ENCODE assay signal across 6 cellular contexts in the genomic region with DNA sequence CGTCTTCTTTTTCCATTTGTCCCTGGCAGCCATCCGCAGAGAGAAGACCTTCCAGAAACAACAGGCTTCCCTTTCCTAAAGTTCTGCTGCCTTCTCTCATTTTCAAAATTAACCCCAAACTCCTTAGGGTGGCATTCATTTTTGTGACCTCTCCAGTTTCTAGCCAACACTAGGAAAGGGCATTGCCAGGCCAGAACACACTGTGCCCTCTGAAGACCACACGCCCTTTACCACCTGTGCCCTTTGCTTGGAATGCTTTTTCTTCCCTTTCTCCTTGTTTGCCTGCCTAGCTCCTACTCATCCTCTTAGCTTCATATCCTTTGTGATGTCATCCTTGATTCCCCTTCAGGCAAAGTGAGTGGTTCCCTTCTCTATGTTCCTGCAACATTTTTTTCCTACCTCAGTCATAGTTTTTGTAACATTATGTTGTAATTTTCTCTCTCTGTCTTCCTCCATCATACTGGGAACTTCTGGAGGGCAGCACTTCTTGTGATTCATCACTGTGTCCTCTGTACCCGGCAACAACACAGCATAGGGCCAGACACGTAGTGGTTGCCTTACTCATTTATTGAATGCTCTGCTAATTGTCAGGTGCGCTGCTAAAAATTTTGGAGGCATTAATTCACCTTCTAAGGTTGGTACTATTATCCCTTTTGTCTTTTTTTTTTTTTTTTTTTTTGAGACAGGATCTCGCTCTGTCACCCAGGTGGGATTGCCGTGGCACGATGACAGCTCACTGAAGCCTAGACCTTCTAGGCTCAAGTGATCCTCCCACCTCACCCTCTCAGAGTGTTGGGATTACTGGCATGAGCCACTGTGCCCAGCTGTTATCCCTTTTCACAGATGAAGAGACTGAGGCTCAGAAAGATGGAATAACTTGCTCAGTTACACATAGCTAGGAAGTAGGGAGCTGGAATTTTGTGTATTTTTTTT. TPM values are rescaled to one million over a fixed set of nuclear protein-coding genes. Genes with fewer than 3 reads are reported as not detected.
A peak's percentile ranks its signal among the peaks of the same experiment; 100 is the strongest.
DNase-seq lines count a peak whose midpoint lies in the region; ATAC-seq, FAIRE-seq and TF ChIP-seq lines count a peak whose summit lies in the region.

No MANE protein-coding gene starts in this region.

- no peak for DNase-seq in activated naive CD8-positive, alpha-beta T cell treated with anti-CD3 and anti-CD28 coated beads, Interleukin-2, amount 50 U/mL, for 24 hours
- DNase-seq in mucosa of descending colon (no peak), H4 (ENCODE audit: low spot score) (no peak), GM12891 (ENCODE audit: insufficient read length, low spot score) (no peak), NCI-H345 (lab: John Stamatoyannopoulos, UW) (no peak)

- peaks cover 30% of the 10 kb centered on the region for H3K4me1 Mint-ChIP-seq in activated naive CD8-positive, alpha-beta T cell treated with anti-CD3 and anti-CD28 coated beads, Interleukin-2, amount 50 U/mL, for 24 hours

- intact Hi-C loops in mucosa of descending colon (cut with DNase I, micrococcal nuclease) = no loop called here

- peaks cover 23% of the 10 kb centered on the region for H3K36me3 Mint-ChIP-seq in activated naive CD8-positive, alpha-beta T cell treated with anti-CD3 and anti-CD28 coated beads, Interleukin-2, amount 50 U/mL, for 24 hours (ENCODE audit: low read depth)

- H3K4me3 Mint-ChIP-seq in activated naive CD8-positive, alpha-beta T cell treated with anti-CD3 and anti-CD28 coated beads, Interleukin-2, amount 50 U/mL, for 24 hours = peak overlapping the region; percentile 84

- H3K36me3 ChIP-seq in mucosa of descending colon (ENCODE audit: low read depth) = peaks cover 4% of the 10 kb centered on the region

- ATAC-seq in activated naive CD8-positive, alpha-beta T cell treated with anti-CD3 and anti-CD28 coated beads, Interleukin-2, amount 50 U/mL, for 24 hours = no peak
- peak; percentile 6 for ATAC-seq in mucosa of descending colon

- H3K9me3 ChIP-seq in mucosa of descending colon = no peaks in the 10 kb centered on the region

- no peak for TF ChIP-seq POLR2A in GM12891 (IDR thresholded peaks at IDR 0.05; ENCODE audit: low read depth, low read length)

- FAIRE-seq in GM12891 (lab: Jason Lieb, UNC) = no peak

- peak overlapping the region; percentile 83 for H3K27ac Mint-ChIP-seq in activated naive CD8-positive, alpha-beta T cell treated with anti-CD3 and anti-CD28 coated beads, Interleukin-2, amount 50 U/mL, for 24 hours

- H3K4me1 ChIP-seq in mucosa of descending colon (ENCODE audit: low read depth) = peaks cover 34% of the 10 kb centered on the region

- no peaks in the 10 kb centered on the region for H3K27me3 Mint-ChIP-seq in activated naive CD8-positive, alpha-beta T cell treated with anti-CD3 and anti-CD28 coated beads, Interleukin-2, amount 50 U/mL, for 24 hours

- H3K9me3 Mint-ChIP-seq in activated naive CD8-positive, alpha-beta T cell treated with anti-CD3 and anti-CD28 coated beads, Interleukin-2, amount 50 U/mL, for 24 hours = no peaks in the 10 kb centered on the region

- H3K4me3 ChIP-seq in GM08714 (ENCODE audit: low read length) (peak overlapping the region; percentile 75), mucosa of descending colon (peak overlapping the region; percentile 50)

- TF ChIP-seq CTCF in mucosa of descending colon (IDR thresholded peaks at IDR 0.05) = no peak

TF ChIP-seq in GM12891, 5 proteins besides CTCF, POLR2A, EP300 and RAD21:
- TF ChIP-seq POU2F2 (IDR thresholded peaks at IDR 0.05; ENCODE audit: low read depth, low read length) = no peak
- no peak for TF ChIP-seq POLR2AphosphoS5 (IDR thresholded peaks at IDR 0.05; ENCODE audit: low read depth, low read length)
- TF ChIP-seq SPI1 (IDR thresholded peaks at IDR 0.05; ENCODE audit: low read depth, low read length) = no peak
- no peak for TF ChIP-seq PAX5 (IDR thresholded peaks at IDR 0.05; ENCODE audit: insufficient read depth, low read length, severe bottlenecking)
- no peak for TF ChIP-seq TAF1 (IDR thresholded peaks at IDR 0.05; ENCODE audit: low read depth, low read length)

RNA-seq across cellular contexts. Expression of a gene that starts 1.0 kb away (rescaled TPM):
- total RNA-seq in mucosa of descending colon = 10 to 100 TPM; 61.1 to 83.1 (median 69.6) TPM
- total RNA-seq in H4 (2014; rRNA removed; shearing (Covaris generic)) = 37.9 and 40.8 TPM in 2 replicates
- polyA plus RNA-seq in GM12891 (2012; ENCODE audit: low read depth, missing spikeins) = 23.9 TPM

RNA-seq across cellular contexts. Expression of a gene that starts 10.3 kb away (rescaled TPM):
- total RNA-seq in mucosa of descending colon = 10 to 100 TPM; 31.7 to 40.1 (median 36.6) TPM
- total RNA-seq in H4 (2014; rRNA removed; shearing (Covaris generic)) = 32.7 and 38.6 TPM in 2 replicates
- polyA plus RNA-seq in GM12891 (2012; ENCODE audit: low read depth, missing spikeins) = 33.7 TPM

RNA-seq across cellular contexts. Expression of a gene that starts 17.0 kb away (rescaled TPM):
- 100 to 1,000 TPM; 163 to 482 (median 422) TPM for total RNA-seq in mucosa of descending colon
- total RNA-seq in H4 (2014; rRNA removed; shearing (Covaris generic)) = 0.04 TPM in 1 of 2 replicates, not detected in the other
- not detected for polyA plus RNA-seq in GM12891 (2012; ENCODE audit: low read depth, missing spikeins)

RNA-seq across cellular contexts. Expression of a gene that starts 23.9 kb away (rescaled TPM):
- total RNA-seq in mucosa of descending colon = 10 to 100 TPM; 31.9 to 67.9 (median 41.3) TPM
- 75.1 and 81.7 TPM in 2 replicates for total RNA-seq in H4 (2014; rRNA removed; shearing (Covaris generic))
- 85.3 TPM for polyA plus RNA-seq in GM12891 (2012; ENCODE audit: low read depth, missing spikeins)

RNA-seq across cellular contexts. Expression of a gene that starts 29.7 kb away (rescaled TPM):
- total RNA-seq in mucosa of descending colon = 1 to 10 TPM; 1.1 to 2.7 (median 1.3) TPM
- 0.14 and 0.31 TPM in 2 replicates for total RNA-seq in H4 (2014; rRNA removed; shearing (Covaris generic))
- 1.5 TPM for polyA plus RNA-seq in GM12891 (2012; ENCODE audit: low read depth, missing spikeins)

Comparison
In these comparisons a context has a peak if more than half of its experiments do, and no peak if none do; other contexts are left out.
1. RNA of a gene that starts 17.0 kb away (total RNA-seq): 163 to 482 TPM in mucosa of descending colon; 0.04 TPM in H4; every median in the first group is over 100 times any median in the second.